18 cellular contexts compared by ENCODE assay signal in the genomic region with DNA sequence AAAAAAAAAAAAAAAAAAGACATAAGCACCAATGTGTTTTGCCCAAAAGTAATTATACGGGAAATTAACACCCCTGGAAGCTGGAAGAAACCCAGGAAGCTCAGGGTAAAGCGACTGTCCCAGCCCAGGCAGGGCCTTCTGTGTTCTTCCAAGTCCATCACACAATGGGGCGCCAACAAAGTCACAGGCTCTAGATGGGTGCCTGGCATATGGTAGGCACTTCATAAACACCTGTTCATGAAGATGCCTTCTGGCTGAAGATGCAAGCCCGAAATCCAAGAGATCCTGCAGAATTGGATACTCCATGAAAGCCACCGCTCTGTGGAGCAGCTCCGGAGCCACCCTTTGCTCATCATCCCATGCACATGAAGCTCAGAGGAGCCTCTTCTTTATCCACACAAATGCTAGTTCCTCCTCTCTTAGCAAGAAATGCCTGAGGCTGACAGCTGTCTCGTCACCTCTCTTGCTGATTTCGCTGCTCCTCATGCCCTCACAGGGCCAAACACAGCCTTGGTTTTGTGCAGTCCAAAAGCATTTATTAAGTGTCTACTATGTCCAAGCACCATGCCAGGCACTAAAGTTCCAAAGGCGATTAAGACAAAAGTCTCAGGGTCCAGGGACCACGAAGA.
DNase-seq lines count a peak whose midpoint lies in the region; ATAC-seq and TF ChIP-seq lines count a peak whose summit lies in the region.
"Had no signal": no experiment of that assay in that cellular context is flagged by ENCODE, and none has a peak within 500 bp of the region (broad histone marks: within the 10 kb centered on the region; RNA-seq: fewer than 3 reads in every experiment).

No MANE protein-coding gene starts in this region.

- intact Hi-C loops in CD4-positive, alpha-beta T cell (cut with DNase I, micrococcal nuclease) = no loop called here
- intact Hi-C loops in natural killer cell (cut with micrococcal nuclease) (no loop called here), vagina (cut with DNase I) (no loop called here)

- H3K36me3 ChIP-seq in vagina = no peaks in the 10 kb centered on the region
- H3K36me3 ChIP-seq: cardiac muscle cell, left ventricle myocardium inferior, right atrium auricular region, transverse colon had no signal

- no peak overlapping the region for H3K4me3 Mint-ChIP-seq in CD4-positive, alpha-beta T cell
- H3K4me3 Mint-ChIP-seq in T-cell (no peak overlapping the region), natural killer cell (no peak overlapping the region)
- H3K4me3 Mint-ChIP-seq: GM23338 had no signal

- no peak overlapping the region for H3K4me3 ChIP-seq in vagina
- H3K4me3 ChIP-seq: cardiac muscle cell, GM23338, left ventricle myocardium inferior, mucosa of descending colon, right atrium auricular region, transverse colon had no signal

- no peak for TF ChIP-seq CTCF in CD4-positive, alpha-beta T cell (IDR thresholded peaks at IDR 0.05)
- TF ChIP-seq CTCF in natural killer cell (IDR thresholded peaks at IDR 0.05) = no peak
- TF ChIP-seq CTCF in GM10248 (IDR thresholded peaks at IDR 0.05; ENCODE audit: control extremely low read depth, extremely low read depth, low read depth, missing control alignments) = no peak
- no peak for TF ChIP-seq CTCF in vagina (IDR thresholded peaks at IDR 0.05)

- H3K27ac Mint-ChIP-seq in CD4-positive, alpha-beta T cell = peak overlapping the region; percentile 64
- peak overlapping the region; percentile 86 to 88 for H3K27ac Mint-ChIP-seq in T-cell
- H3K27ac Mint-ChIP-seq in natural killer cell = peak overlapping the region; percentile 39 to 70
- H3K27ac Mint-ChIP-seq: GM23338 had no signal

- peaks cover 12% of the 10 kb centered on the region for H3K4me1 ChIP-seq in vagina
- H3K4me1 ChIP-seq: right atrium auricular region had no signal

- no peaks in the 10 kb centered on the region for H3K27me3 ChIP-seq in CD4-positive, alpha-beta T cell (ENCODE audit: control insufficient read depth, insufficient read depth, low read length)
- H3K27me3 ChIP-seq in vagina = no peaks in the 10 kb centered on the region
- H3K27me3 ChIP-seq: cardiac muscle cell, right atrium auricular region, transverse colon had no signal

- DNase-seq in activated CD4-positive, CD25-positive, alpha-beta regulatory T cell treated with anti-CD3 and anti-CD28 coated beads, Interleukin-2, amount 50 U/mL, for 72 hours = peak; percentile 28
- no peak for DNase-seq in CD4-positive, alpha-beta T cell
- DNase-seq in T-cell (no peak), natural killer cell (no peak), NCI-H1694 (lab: John Stamatoyannopoulos, UW) (no peak), GM10248 (ENCODE audit: extremely low spot score) (no peak), vagina (ENCODE audit: extremely low spot score in 2 of 2) (no peak)
- DNase-seq: effector CD8-positive, alpha-beta T cell; left ventricle myocardium inferior; mucosa of descending colon; NCI-H146; nucleus accumbens; stimulated activated CD4-positive, alpha-beta T cell treated with anti-CD3 and anti-CD28 coated beads, Interleukin-15, amount 100 ng/mL, for 24 hours; transverse colon had no signal

- H3K36me3 Mint-ChIP-seq in CD4-positive, alpha-beta T cell (ENCODE audit: low read depth) = peaks cover 4% of the 10 kb centered on the region
- H3K36me3 Mint-ChIP-seq in T-cell (peaks cover 9% of the 10 kb centered on the region), natural killer cell (no peaks in the 10 kb centered on the region)

- no peaks in the 10 kb centered on the region for H3K9me3 Mint-ChIP-seq in CD4-positive, alpha-beta T cell
- H3K9me3 Mint-ChIP-seq in T-cell (no peaks in the 10 kb centered on the region), natural killer cell (no peaks in the 10 kb centered on the region)
- H3K9me3 Mint-ChIP-seq: GM23338 had no signal

- ATAC-seq in activated CD4-positive, CD25-positive, alpha-beta regulatory T cell treated with anti-CD3 and anti-CD28 coated beads, Interleukin-2, amount 50 U/mL, for 24 hours = no peak
- ATAC-seq in CD4-positive, alpha-beta T cell (ENCODE audit: poor library complexity) = no peak
- ATAC-seq in T-cell (replicated peaks in 1 of 4) = no peak
- ATAC-seq in natural killer cell = no peak
- ATAC-seq: GM23338 had no signal

- H3K9me3 ChIP-seq in CD4-positive, alpha-beta T cell (ENCODE audit: control insufficient read depth, low read length) = no peaks in the 10 kb centered on the region
- H3K9me3 ChIP-seq in vagina = no peaks in the 10 kb centered on the region
- H3K9me3 ChIP-seq: left ventricle myocardium inferior, mucosa of descending colon, right atrium auricular region, transverse colon had no signal

- POLR2A ChIA-PET in CD4-positive, alpha-beta T cell (lab: Charles Lee) = interaction anchor here (0.6 to 3.3 kb wide), 8 partner anchors 9 to 77 kb away, joined by 3 to 34 read pairs (median 5); a partner anchor contains a TSS
- POLR2A ChIA-PET in T-cell (lab: Charles Lee) = interaction anchor here in 1 of 2 donors (0.7 kb wide), 1 partner anchor 53 kb away, joined by 4 read pairs; no protein-coding TSS in a partner anchor
- POLR2A ChIA-PET in GM10248 (lab: Yijun Ruan, JAX) = no interaction called here

- H3K4me1 Mint-ChIP-seq in CD4-positive, alpha-beta T cell (ENCODE audit: low read depth) = peaks cover 67% of the 10 kb centered on the region
- H3K4me1 Mint-ChIP-seq in T-cell = peaks cover 70 to 76% (median 76%) of the 10 kb centered on the region in 3 donors
- H3K4me1 Mint-ChIP-seq in natural killer cell = peaks cover 44 to 67% of the 10 kb centered on the region in 2 donors

- H3K27me3 Mint-ChIP-seq in CD4-positive, alpha-beta T cell = no peaks in the 10 kb centered on the region
- H3K27me3 Mint-ChIP-seq in T-cell = no peaks in the 10 kb centered on the region
- H3K27me3 Mint-ChIP-seq in natural killer cell (ENCODE audit: low read depth in 2 of 2) = no peaks in the 10 kb centered on the region

- CTCF ChIA-PET in CD4-positive, alpha-beta T cell (lab: Charles Lee) = interaction anchor here (0.8 kb wide), 1 partner anchor 48 kb away, joined by 4 read pairs; no protein-coding TSS in a partner anchor
- CTCF ChIA-PET in T-cell (lab: Charles Lee) (interaction anchor here (0.6 to 1.0 kb wide), 5 partner anchors 14 to 1396 kb away, joined by 3 to 5 read pairs (median 3); no protein-coding TSS in a partner anchor), GM10248 (lab: Yijun Ruan, JAX) (interaction anchor here (1.0 to 1.1 kb wide), 3 partner anchors 8 to 15 kb away, joined by 3 to 4 read pairs (median 4); no protein-coding TSS in a partner anchor)

- no peak for TF ChIP-seq POLR2A in vagina (IDR thresholded peaks at IDR 0.05)

- H3K27ac ChIP-seq in CD4-positive, alpha-beta T cell (ENCODE audit: low read depth, low read length) = no peak overlapping the region
- H3K27ac ChIP-seq in vagina = no peak overlapping the region
- H3K27ac ChIP-seq: cardiac muscle cell, left ventricle myocardium inferior, right atrium auricular region, transverse colon had no signal
